1 cellular context compared by ENCODE assay signal in the genomic region with DNA sequence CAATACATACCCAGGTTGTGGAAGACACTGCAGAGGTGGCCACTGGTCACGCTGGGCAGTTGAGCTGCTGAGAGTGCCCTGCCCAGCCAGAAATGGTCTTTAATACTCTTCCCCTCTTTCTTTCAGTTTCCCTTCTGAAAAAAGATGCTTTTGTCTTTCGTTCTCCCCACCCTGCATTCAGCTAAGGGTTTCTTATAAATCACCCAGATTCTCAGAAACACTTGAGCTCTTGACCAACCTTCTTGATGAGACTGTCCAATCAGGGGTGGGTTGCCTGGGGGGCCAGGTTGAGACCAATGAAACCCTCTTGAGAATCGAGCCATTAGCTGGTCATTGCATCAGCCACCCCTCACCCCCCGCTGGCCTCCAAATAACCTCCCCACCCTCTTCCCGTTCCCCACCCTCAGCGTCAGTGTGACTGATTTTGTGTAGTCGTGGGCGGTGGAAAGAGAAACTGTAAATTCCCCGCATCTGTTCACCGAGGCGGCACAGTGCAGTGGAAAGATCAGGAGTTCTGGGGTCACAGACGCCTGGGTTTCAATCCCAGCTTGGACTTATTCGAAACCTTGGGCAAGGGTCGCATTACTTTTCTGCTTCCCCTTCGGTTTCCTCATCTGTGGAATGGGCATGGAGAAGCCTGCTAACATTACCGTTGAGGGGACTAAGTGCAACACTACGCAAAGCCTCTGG.
TF ChIP-seq lines count a peak whose summit lies in the region.

No MANE protein-coding gene starts in this region.

TF ChIP-seq in SK-N-SH treated with all-trans-retinoic acid at 6 μM for 48 hours, 23 proteins besides CTCF, POLR2A, EP300 and RAD21 (continued from another document):
- TF ChIP-seq, protein P1, sequence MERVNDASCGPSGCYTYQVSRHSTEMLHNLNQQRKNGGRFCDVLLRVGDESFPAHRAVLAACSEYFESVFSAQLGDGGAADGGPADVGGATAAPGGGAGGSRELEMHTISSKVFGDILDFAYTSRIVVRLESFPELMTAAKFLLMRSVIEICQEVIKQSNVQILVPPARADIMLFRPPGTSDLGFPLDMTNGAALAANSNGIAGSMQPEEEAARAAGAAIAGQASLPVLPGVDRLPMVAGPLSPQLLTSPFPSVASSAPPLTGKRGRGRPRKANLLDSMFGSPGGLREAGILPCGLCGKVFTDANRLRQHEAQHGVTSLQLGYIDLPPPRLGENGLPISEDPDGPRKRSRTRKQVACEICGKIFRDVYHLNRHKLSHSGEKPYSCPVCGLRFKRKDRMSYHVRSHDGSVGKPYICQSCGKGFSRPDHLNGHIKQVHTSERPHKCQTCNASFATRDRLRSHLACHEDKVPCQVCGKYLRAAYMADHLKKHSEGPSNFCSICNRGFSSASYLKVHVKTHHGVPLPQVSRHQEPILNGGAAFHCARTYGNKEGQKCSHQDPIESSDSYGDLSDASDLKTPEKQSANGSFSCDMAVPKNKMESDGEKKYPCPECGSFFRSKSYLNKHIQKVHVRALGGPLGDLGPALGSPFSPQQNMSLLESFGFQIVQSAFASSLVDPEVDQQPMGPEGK (CRISPR knock-in tag; IDR thresholded peaks at IDR 0.05; ENCODE audit: borderline replicate concordance): 0 out of 2 replicates have a peak, but pooled peaks have one; percentile 16
